In the genomic region with DNA sequence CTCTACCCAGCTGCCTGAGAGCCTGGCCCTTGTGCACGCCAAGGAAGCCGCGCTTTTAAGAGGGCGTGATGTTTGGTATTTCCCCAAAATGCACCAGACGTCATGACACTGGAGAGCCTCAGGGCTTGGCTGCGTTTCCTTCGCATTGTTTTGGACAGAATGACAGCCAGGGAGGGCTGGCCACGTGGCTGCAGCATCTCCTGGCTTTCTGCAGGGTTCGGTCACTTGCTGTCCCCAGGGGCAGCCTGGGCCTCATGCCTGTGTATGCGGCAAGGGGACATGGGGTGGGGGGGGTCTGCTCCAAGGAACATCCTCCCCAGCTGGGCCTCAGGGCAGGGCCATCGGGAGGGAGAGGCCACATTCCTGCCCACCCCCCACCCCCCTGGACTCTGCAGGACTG, we compare ENCODE assay signal across 12 cellular contexts. TPM values are rescaled to one million over a fixed set of nuclear protein-coding genes. Genes with fewer than 3 reads are reported as not detected.
DNase-seq lines count a peak whose midpoint lies in the region; ATAC-seq and TF ChIP-seq lines count a peak whose summit lies in the region.
"Had no signal": no experiment of that assay in that cellular context is flagged by ENCODE, and none has a peak within 500 bp of the region (broad histone marks: within the 10 kb centered on the region; RNA-seq: fewer than 3 reads in every experiment).

No MANE protein-coding gene starts in this region.

- H3K27ac ChIP-seq in SK-N-SH (ENCODE audit: low read depth in 2 of 2, low read length in 1 of 2) (no peak overlapping the region), prostate gland (no peak overlapping the region)
- H3K27ac ChIP-seq: C4-2B, KMS-11 had no signal

- no peak overlapping the region for H2AFZ ChIP-seq in SK-N-SH (ENCODE audit: low read depth)

- no peak for TF ChIP-seq POLR2A in prostate gland (IDR thresholded peaks at IDR 0.05)

- intact Hi-C loops in activated CD8-positive, alpha-beta T cell treated with anti-CD3 and anti-CD28 coated beads for 36 hours (cut with micrococcal nuclease) = no loop called here
- intact Hi-C loops in left cardiac atrium (cut with DNase I) = no loop called here
- intact Hi-C loops in prostate gland (cut with DNase I) = no loop called here

- H3K79me2 ChIP-seq in SK-N-SH (ENCODE audit: insufficient read depth) = no peaks in the 10 kb centered on the region

- WGBS in SK-N-SH (ENCODE audit: low lambda C conversion rate) = 35% methylated on average over 8 of the region's 11 CpGs
- WGBS in prostate gland = 3% methylated on average over 11 of the region's 11 CpGs

- H3K36me3 ChIP-seq in SK-N-SH (replicated peaks in 1 of 2; ENCODE audit: control insufficient read depth in 1 of 2, insufficient read depth in 2 of 2, low read length in 1 of 2) (no peaks in the 10 kb centered on the region), prostate gland (no peaks in the 10 kb centered on the region)
- H3K36me3 ChIP-seq: tibial nerve had no signal

- H3K27me3 ChIP-seq in SK-N-SH (ENCODE audit: insufficient read depth) (no peaks in the 10 kb centered on the region), prostate gland (replicated peaks; ENCODE audit: insufficient read depth) (peaks cover 7% of the 10 kb centered on the region)

- no peaks in the 10 kb centered on the region for H4K20me1 ChIP-seq in SK-N-SH (ENCODE audit: insufficient read depth)

- no peaks in the 10 kb centered on the region for H3K9me2 ChIP-seq in SK-N-SH

- peaks cover 35% of the 10 kb centered on the region for H3K4me1 Mint-ChIP-seq in activated CD8-positive, alpha-beta T cell treated with anti-CD3 and anti-CD28 coated beads for 36 hours (ENCODE audit: low read depth)
- peaks cover 72% of the 10 kb centered on the region for H3K4me1 Mint-ChIP-seq in stimulated activated naive CD8-positive, alpha-beta T cell treated with anti-CD3 and anti-CD28 coated beads, Interleukin-15, amount 100 ng/mL, for 72 hours

- no peak for DNase-seq in SK-N-SH
- peak; percentile 68 for DNase-seq in activated CD8-positive, alpha-beta T cell treated with anti-CD3 and anti-CD28 coated beads for 36 hours
- peak; percentile 69 for DNase-seq in left cardiac atrium
- DNase-seq in stimulated activated naive CD8-positive, alpha-beta T cell treated with anti-CD3 and anti-CD28 coated beads, Interleukin-15, amount 100 ng/mL, for 72 hours = peak in 1 of 2 donors; percentile 40
- no peak for DNase-seq in NCI-H2171 (lab: John Stamatoyannopoulos, UW)
- no peak for DNase-seq in prostate gland (ENCODE audit: low spot score)

- H3K27ac Mint-ChIP-seq in activated CD8-positive, alpha-beta T cell treated with anti-CD3 and anti-CD28 coated beads for 36 hours = no peak overlapping the region
- H3K27ac Mint-ChIP-seq in stimulated activated naive CD8-positive, alpha-beta T cell treated with anti-CD3 and anti-CD28 coated beads, Interleukin-15, amount 100 ng/mL, for 72 hours = no peak overlapping the region

- no peak overlapping the region for H3K4me3 Mint-ChIP-seq in activated CD8-positive, alpha-beta T cell treated with anti-CD3 and anti-CD28 coated beads for 36 hours
- no peak overlapping the region for H3K4me3 Mint-ChIP-seq in stimulated activated naive CD8-positive, alpha-beta T cell treated with anti-CD3 and anti-CD28 coated beads, Interleukin-15, amount 100 ng/mL, for 72 hours

- ATAC-seq in SK-N-SH treated with all-trans-retinoic acid at 6 μM for 48 hours = no peak
- ATAC-seq in activated CD8-positive, alpha-beta T cell treated with anti-CD3 and anti-CD28 coated beads for 36 hours = peak; percentile 28
- ATAC-seq in left cardiac atrium = peak; percentile 22 to 39
- ATAC-seq in stimulated activated naive CD8-positive, alpha-beta T cell treated with anti-CD3 and anti-CD28 coated beads, Interleukin-15, amount 100 ng/mL, for 72 hours = peak; percentile 34
- no peak for ATAC-seq in HG02763 (IDR thresholded peaks at IDR 0.05; ENCODE audit: unreplicated experiment)
- ATAC-seq: Panc1 had no signal

- H3K9ac ChIP-seq in SK-N-SH = no peak overlapping the region
- H3K9ac ChIP-seq: KMS-11 had no signal

- peaks cover 5 to 36% of the 10 kb centered on the region in 2 experiments; a peak in 2 of 4 replicates for H3K4me1 ChIP-seq in SK-N-SH (ENCODE audit: control insufficient read depth in 1 of 2, insufficient read depth in 2 of 2, low read depth in 1 of 2, low read length in 1 of 2)
- no peaks in the 10 kb centered on the region for H3K4me1 ChIP-seq in prostate gland (replicated peaks)

- H3F3A ChIP-seq in SK-N-SH (replicated peaks; ENCODE audit: insufficient read depth) = no peaks in the 10 kb centered on the region

- H3K27me3 Mint-ChIP-seq in activated CD8-positive, alpha-beta T cell treated with anti-CD3 and anti-CD28 coated beads for 36 hours = peaks cover 26% of the 10 kb centered on the region
- H3K27me3 Mint-ChIP-seq in stimulated activated naive CD8-positive, alpha-beta T cell treated with anti-CD3 and anti-CD28 coated beads, Interleukin-15, amount 100 ng/mL, for 72 hours = peaks cover 78% of the 10 kb centered on the region

- TF ChIP-seq EP300 in SK-N-SH (IDR thresholded peaks at IDR 0.05; ENCODE audit: borderline replicate concordance in 1 of 2, low read depth in 1 of 2, low read length in 1 of 2) = no peak

- TF ChIP-seq RAD21 in SK-N-SH (IDR thresholded peaks at IDR 0.05; ENCODE audit: low read length) = no peak

- no peaks in the 10 kb centered on the region for H3K9me3 Mint-ChIP-seq in activated CD8-positive, alpha-beta T cell treated with anti-CD3 and anti-CD28 coated beads for 36 hours
- no peaks in the 10 kb centered on the region for H3K9me3 Mint-ChIP-seq in stimulated activated naive CD8-positive, alpha-beta T cell treated with anti-CD3 and anti-CD28 coated beads, Interleukin-15, amount 100 ng/mL, for 72 hours

- H3K4me3 ChIP-seq in SK-N-SH (ENCODE audit: low read depth in 2 of 2, low read length in 1 of 2) (no peak overlapping the region), prostate gland (no peak overlapping the region)

- H3K36me3 Mint-ChIP-seq in activated CD8-positive, alpha-beta T cell treated with anti-CD3 and anti-CD28 coated beads for 36 hours (ENCODE audit: low read depth) = no peaks in the 10 kb centered on the region

- no peak for TF ChIP-seq CTCF in SK-N-SH (IDR thresholded peaks at IDR 0.05)
- TF ChIP-seq CTCF in activated CD8-positive, alpha-beta T cell treated with anti-CD3 and anti-CD28 coated beads for 36 hours (IDR thresholded peaks at IDR 0.05) = no peak
- TF ChIP-seq CTCF in prostate gland (IDR thresholded peaks at IDR 0.05) = no peak

- CTCF ChIA-PET in SK-N-SH (lab: Yijun Ruan, JAX) = interaction anchor here (0.9 kb wide), 1 partner anchor 50 kb away, joined by 3 read pairs; no protein-coding TSS in a partner anchor
- CTCF ChIA-PET in activated CD8-positive, alpha-beta T cell treated with anti-CD3 and anti-CD28 coated beads for 36 hours (lab: Charles Lee) = interaction anchor here (0.7 to 1.4 kb wide), 2 partner anchors 29 to 168 kb away, joined by 4 read pairs; a partner anchor contains a TSS

- no peak overlapping the region for H3K4me2 ChIP-seq in SK-N-SH
- H3K4me2 ChIP-seq: KMS-11 had no signal

- H3K9me3 ChIP-seq in SK-N-SH (no peaks in the 10 kb centered on the region), prostate gland (no peaks in the 10 kb centered on the region)
- H3K9me3 ChIP-seq: tibial nerve had no signal

- POLR2A ChIA-PET in SK-N-SH (lab: Yijun Ruan, JAX) = no interaction called here
- POLR2A ChIA-PET in activated CD8-positive, alpha-beta T cell treated with anti-CD3 and anti-CD28 coated beads for 36 hours (lab: Charles Lee) = no interaction called here

TF ChIP-seq in SK-N-SH, 30 proteins besides CTCF, POLR2A, EP300 and RAD21 (continues in another document):
- no peak for TF ChIP-seq FOXJ3 (CRISPR knock-in tag; IDR thresholded peaks at IDR 0.05)
- no peak for TF ChIP-seq GATA2 (CRISPR knock-in tag; IDR thresholded peaks at IDR 0.05)
- peak; percentile 81 for TF ChIP-seq MXI1 (IDR thresholded peaks at IDR 0.05; ENCODE audit: low read depth, low read length)

TF ChIP-seq in SK-N-SH treated with all-trans-retinoic acid at 6 μM for 48 hours, 23 proteins besides CTCF, POLR2A, EP300 and RAD21:
- TF ChIP-seq ZNF565 (CRISPR knock-in tag; conservative IDR thresholded peaks at IDR 0.05; ENCODE audit: low read depth) = no peak
- no peak for TF ChIP-seq TCF4 (CRISPR knock-in tag; IDR thresholded peaks at IDR 0.05; ENCODE audit: borderline replicate concordance)
- TF ChIP-seq, protein P1, sequence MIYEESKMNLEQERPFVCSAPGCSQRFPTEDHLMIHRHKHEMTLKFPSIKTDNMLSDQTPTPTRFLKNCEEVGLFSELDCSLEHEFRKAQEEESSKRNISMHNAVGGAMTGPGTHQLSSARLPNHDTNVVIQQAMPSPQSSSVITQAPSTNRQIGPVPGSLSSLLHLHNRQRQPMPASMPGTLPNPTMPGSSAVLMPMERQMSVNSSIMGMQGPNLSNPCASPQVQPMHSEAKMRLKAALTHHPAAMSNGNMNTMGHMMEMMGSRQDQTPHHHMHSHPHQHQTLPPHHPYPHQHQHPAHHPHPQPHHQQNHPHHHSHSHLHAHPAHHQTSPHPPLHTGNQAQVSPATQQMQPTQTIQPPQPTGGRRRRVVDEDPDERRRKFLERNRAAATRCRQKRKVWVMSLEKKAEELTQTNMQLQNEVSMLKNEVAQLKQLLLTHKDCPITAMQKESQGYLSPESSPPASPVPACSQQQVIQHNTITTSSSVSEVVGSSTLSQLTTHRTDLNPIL (CRISPR knock-in tag; IDR thresholded peaks at IDR 0.05; ENCODE audit: low read depth) = no peak

RNA-seq across cellular contexts. Expression of a gene that starts 16.2 kb away (rescaled TPM):
- 15.8 and 18.4 TPM in 2 replicates for polyA plus RNA-seq in SK-N-SH (2012; rRNA removed)
- polyA plus RNA-seq in SK-N-SH (2012; cell fraction: cytosol; rRNA removed) = 8.1 and 11.3 TPM in 2 replicates
- polyA plus RNA-seq in SK-N-SH (2012; cell fraction: nucleus; rRNA removed) = 27.3 and 44.1 TPM in 2 replicates
- 1 to 10 TPM; 9.3 to 9.7 TPM for total RNA-seq in activated CD8-positive, alpha-beta T cell treated with anti-CD3 and anti-CD28 coated beads for 36 hours
- total RNA-seq in left cardiac atrium = 10 to 100 TPM; 25.9 to 29.1 TPM
- 10 to 100 TPM; 32.9 to 36.5 TPM for total RNA-seq in prostate gland

RNA-seq across cellular contexts. Expression of a gene that starts 28.7 kb away (rescaled TPM):
- 1.7 TPM in 2 replicates for polyA plus RNA-seq in SK-N-SH (2012; rRNA removed)
- 0.55 and 0.77 TPM in 2 replicates for polyA plus RNA-seq in SK-N-SH (2012; cell fraction: cytosol; rRNA removed)
- 8.9 and 10.2 TPM in 2 replicates for polyA plus RNA-seq in SK-N-SH (2012; cell fraction: nucleus; rRNA removed)
- 1 to 10 TPM; 3.6 to 4.1 TPM for total RNA-seq in activated CD8-positive, alpha-beta T cell treated with anti-CD3 and anti-CD28 coated beads for 36 hours
- total RNA-seq in left cardiac atrium (10 to 100 TPM; 22.4 to 25.5 TPM), prostate gland (10 to 100 TPM; 26.8 to 30.5 TPM)

RNA-seq across cellular contexts. Expression of a gene that starts 51.1 kb away (rescaled TPM):
- 20.9 and 21.0 TPM in 2 replicates for polyA plus RNA-seq in SK-N-SH (2012; rRNA removed)
- 10.8 and 15.6 TPM in 2 replicates for polyA plus RNA-seq in SK-N-SH (2012; cell fraction: cytosol; rRNA removed)
- 53.9 and 56.9 TPM in 2 replicates for polyA plus RNA-seq in SK-N-SH (2012; cell fraction: nucleus; rRNA removed)
- total RNA-seq in activated CD8-positive, alpha-beta T cell treated with anti-CD3 and anti-CD28 coated beads for 36 hours = 10 to 100 TPM; 24.7 to 26.7 TPM
- total RNA-seq in left cardiac atrium = 10 to 100 TPM; 37.7 to 42.7 TPM
- 10 to 100 TPM; 60.0 to 82.5 TPM for total RNA-seq in prostate gland

Comparison
In these comparisons a context has a peak if more than half of its experiments do, and no peak if none do; other contexts are left out.
1. DNase-seq: peak in activated CD8-positive, alpha-beta T cell treated with anti-CD3 and anti-CD28 coated beads for 36 hours (single experiment) and left cardiac atrium (single experiment); none in SK-N-SH (single experiment), NCI-H2171 (single experiment) and prostate gland (single experiment).
2. ATAC-seq: peak in activated CD8-positive, alpha-beta T cell treated with anti-CD3 and anti-CD28 coated beads for 36 hours (single experiment), left cardiac atrium (2 of 2) and stimulated activated naive CD8-positive, alpha-beta T cell treated with anti-CD3 and anti-CD28 coated beads, Interleukin-15, amount 100 ng/mL, for 72 hours (single experiment); none in SK-N-SH treated with all-trans-retinoic acid at 6 μM for 48 hours (single experiment) and HG02763 (single experiment).
3. RNA of a gene that starts 28.7 kb away (total RNA-seq): 26.8 to 30.5 TPM in prostate gland and 22.4 to 25.5 TPM in left cardiac atrium; 3.6 to 4.1 TPM in activated CD8-positive, alpha-beta T cell treated with anti-CD3 and anti-CD28 coated beads for 36 hours; every median in the first group is over 4 times any median in the second.